Comparison of ENCODE assay signal across 1 cellular context in genomic region chr1:156693858-156694562, GRCh38.
TF ChIP-seq lines count a peak whose summit lies in the region.

No MANE protein-coding gene starts in this region.

TF ChIP-seq in K562, 482 proteins besides CTCF, POLR2A, EP300 and RAD21 (continued from another document and continues in another):
- TF ChIP-seq ARID4B (CRISPR knock-in tag; IDR thresholded peaks at IDR 0.05) (no peak), RB1 (IDR thresholded peaks at IDR 0.05; ENCODE audit: low read depth) (no peak), LEF1 (IDR thresholded peaks at IDR 0.05) (peak; percentile 69; the same call in 1 of the 2 replicates), NFRKB (IDR thresholded peaks at IDR 0.05; ENCODE audit: low read depth) (0 out of 2 replicates have a peak, but pooled peaks have one; percentile 56), TCF15 (CRISPR knock-in tag; IDR thresholded peaks at IDR 0.05) (no peak), ZNF274 (IDR thresholded peaks at IDR 0.05; ENCODE audit: borderline replicate concordance, low read depth, low read length) (no peak), BHLHE40 (IDR thresholded peaks at IDR 0.05; ENCODE audit: low read length) (no peak), HDAC1 (IDR thresholded peaks at IDR 0.05) (no peak), TAF9B (IDR thresholded peaks at IDR 0.05; ENCODE audit: partially characterized antibody) (no peak), ATF2 (CRISPR knock-in tag; IDR thresholded peaks at IDR 0.05) (no peak), ZNF263 (CRISPR knock-in tag; IDR thresholded peaks at IDR 0.05; ENCODE audit: borderline replicate concordance) (no peak), KLF13 (tag; IDR thresholded peaks at IDR 0.05; ENCODE audit: borderline replicate concordance, low read depth) (0 out of 2 replicates have a peak, but pooled peaks have one; percentile 47), ARNT (IDR thresholded peaks at IDR 0.05) (no peak), ZNF121 (CRISPR knock-in tag; conservative IDR thresholded peaks at IDR 0.05) (no peak), TSC22D4 (tag; IDR thresholded peaks at IDR 0.05) (no peak), ZNF79 (CRISPR knock-in tag; IDR thresholded peaks at IDR 0.05; ENCODE audit: low read depth) (0 out of 2 replicates have a peak, but pooled peaks have one; percentile 42), NR4A1 (CRISPR knock-in tag; IDR thresholded peaks at IDR 0.05) (no peak), NR4A1 (tag; IDR thresholded peaks at IDR 0.05) (peak; percentile 95), PHB2 (IDR thresholded peaks at IDR 0.05; ENCODE audit: low read depth) (no peak), CTBP1 (IDR thresholded peaks at IDR 0.05; ENCODE audit: borderline replicate concordance) (peak; percentile 67), E4F1 (CRISPR knock-in tag; IDR thresholded peaks at IDR 0.05; ENCODE audit: borderline replicate concordance) (no peak), POLR2AphosphoS2 (IDR thresholded peaks at IDR 0.05; ENCODE audit: low read length) (no peak), RBBP5 (IDR thresholded peaks at IDR 0.05; ENCODE audit: borderline replicate concordance, insufficient read depth, low read length, poor library complexity, severe bottlenecking) (no peak), WHSC1 (IDR thresholded peaks at IDR 0.05; ENCODE audit: low read length) (no peak), ZSCAN29 (IDR thresholded peaks at IDR 0.05) (no peak), ZC3H4 (CRISPR knock-in tag; IDR thresholded peaks at IDR 0.05; ENCODE audit: borderline replicate concordance) (no peak), ZKSCAN3 (CRISPR knock-in tag; IDR thresholded peaks at IDR 0.05) (no peak; the same call in 1 of the 2 replicates), DDX20 (tag; IDR thresholded peaks at IDR 0.05; ENCODE audit: low read depth) (no peak), ZNF75A (CRISPR knock-in tag; IDR thresholded peaks at IDR 0.05) (no peak), BRF2 (IDR thresholded peaks at IDR 0.05; ENCODE audit: borderline replicate concordance, insufficient read depth, insufficient read length) (no peak), THRAP3 (IDR thresholded peaks at IDR 0.05; ENCODE audit: borderline replicate concordance) (no peak), POLR2G (IDR thresholded peaks at IDR 0.05; ENCODE audit: low read depth, low read length) (peak; percentile 48; the same call in 1 of the 2 replicates), NFATC3 (IDR thresholded peaks at IDR 0.05) (no peak), ZKSCAN1 (IDR thresholded peaks at IDR 0.05; ENCODE audit: low read depth, low read length) (no peak), FOXA3 (CRISPR knock-in tag; conservative IDR thresholded peaks at IDR 0.05 in 1 of 2, IDR thresholded peaks at IDR 0.05 in 1 of 2) (no peak), GMEB1 (CRISPR knock-in tag; IDR thresholded peaks at IDR 0.05) (no peak), GATAD2A (IDR thresholded peaks at IDR 0.05) (peak; percentile 66; the same call in 1 of the 2 replicates), ZBTB26 (CRISPR knock-in tag; IDR thresholded peaks at IDR 0.05) (no peak), E2F3 (CRISPR knock-in tag; IDR thresholded peaks at IDR 0.05) (peak; percentile 33; the same call in 1 of the 2 replicates), ILK (tag; IDR thresholded peaks at IDR 0.05; ENCODE audit: borderline replicate concordance, low read depth) (no peak), FOS (IDR thresholded peaks at IDR 0.05; ENCODE audit: extremely low read depth, insufficient read length) (no peak), MLLT1 (IDR thresholded peaks at IDR 0.05) (no peak), CBFB (CRISPR knock-in tag; IDR thresholded peaks at IDR 0.05) (0 out of 2 replicates have a peak, but pooled peaks have one; percentile 16), CREB1 (IDR thresholded peaks at IDR 0.05) (no peak), CREB1 (CRISPR knock-in tag; IDR thresholded peaks at IDR 0.05) (peak; percentile 59; the same call in 1 of the 2 replicates)
- TF ChIP-seq, protein P1, sequence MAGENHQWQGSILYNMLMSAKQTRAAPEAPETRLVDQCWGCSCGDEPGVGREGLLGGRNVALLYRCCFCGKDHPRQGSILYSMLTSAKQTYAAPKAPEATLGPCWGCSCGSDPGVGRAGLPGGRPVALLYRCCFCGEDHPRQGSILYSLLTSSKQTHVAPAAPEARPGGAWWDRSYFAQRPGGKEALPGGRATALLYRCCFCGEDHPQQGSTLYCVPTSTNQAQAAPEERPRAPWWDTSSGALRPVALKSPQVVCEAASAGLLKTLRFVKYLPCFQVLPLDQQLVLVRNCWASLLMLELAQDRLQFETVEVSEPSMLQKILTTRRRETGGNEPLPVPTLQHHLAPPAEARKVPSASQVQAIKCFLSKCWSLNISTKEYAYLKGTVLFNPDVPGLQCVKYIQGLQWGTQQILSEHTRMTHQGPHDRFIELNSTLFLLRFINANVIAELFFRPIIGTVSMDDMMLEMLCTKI (IDR thresholded peaks at IDR 0.05; ENCODE audit: partially characterized antibody): no peak
- TF ChIP-seq, protein P2, sequence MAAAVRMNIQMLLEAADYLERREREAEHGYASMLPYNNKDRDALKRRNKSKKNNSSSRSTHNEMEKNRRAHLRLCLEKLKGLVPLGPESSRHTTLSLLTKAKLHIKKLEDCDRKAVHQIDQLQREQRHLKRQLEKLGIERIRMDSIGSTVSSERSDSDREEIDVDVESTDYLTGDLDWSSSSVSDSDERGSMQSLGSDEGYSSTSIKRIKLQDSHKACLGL (CRISPR knock-in tag; IDR thresholded peaks at IDR 0.05; ENCODE audit: borderline replicate concordance, poor library complexity, severe bottlenecking): peak; percentile 38
- TF ChIP-seq, protein P3, sequence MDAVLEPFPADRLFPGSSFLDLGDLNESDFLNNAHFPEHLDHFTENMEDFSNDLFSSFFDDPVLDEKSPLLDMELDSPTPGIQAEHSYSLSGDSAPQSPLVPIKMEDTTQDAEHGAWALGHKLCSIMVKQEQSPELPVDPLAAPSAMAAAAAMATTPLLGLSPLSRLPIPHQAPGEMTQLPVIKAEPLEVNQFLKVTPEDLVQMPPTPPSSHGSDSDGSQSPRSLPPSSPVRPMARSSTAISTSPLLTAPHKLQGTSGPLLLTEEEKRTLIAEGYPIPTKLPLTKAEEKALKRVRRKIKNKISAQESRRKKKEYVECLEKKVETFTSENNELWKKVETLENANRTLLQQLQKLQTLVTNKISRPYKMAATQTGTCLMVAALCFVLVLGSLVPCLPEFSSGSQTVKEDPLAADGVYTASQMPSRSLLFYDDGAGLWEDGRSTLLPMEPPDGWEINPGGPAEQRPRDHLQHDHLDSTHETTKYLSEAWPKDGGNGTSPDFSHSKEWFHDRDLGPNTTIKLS (IDR thresholded peaks at IDR 0.05; ENCODE audit: borderline replicate concordance, low read depth): peak; percentile 34; the same call in 1 of the 2 replicates
